In genomic region chr6:158817298-158818007, GRCh38 we compare ENCODE assay signal across 8 cellular contexts. TPM values are rescaled to one million over a fixed set of nuclear protein-coding genes. Genes with fewer than 3 reads are reported as not detected.
DNase-seq lines count a peak whose midpoint lies in the region; ATAC-seq and TF ChIP-seq lines count a peak whose summit lies in the region.

No MANE protein-coding gene starts in this region.

- peak overlapping the region; percentile 94 for H3K4me2 ChIP-seq in Karpas-422 (ENCODE audit: low read depth, low read length, poor library complexity, severe bottlenecking)

- no peaks in the 10 kb centered on the region for H3K9me2 ChIP-seq in Karpas-422 (replicated peaks; ENCODE audit: insufficient read depth, low read length)

- intact Hi-C loops in CD8-positive, alpha-beta T cell (cut with DNase I, micrococcal nuclease), result loop anchor here (1.0 to 5.0 kb wide), 5 partner anchors 28 to 1795 kb away; partner anchors contain the start of gene TAGAP (in 1 of the 2)
- intact Hi-C loops in activated B cell treated with CpG ODN at 0.5 μM for 24 hours (cut with micrococcal nuclease), result loop anchor here (1.0 to 5.0 kb wide), 12 partner anchors 8 to 290 kb away; no protein-coding TSS in a partner anchor

- H3K36me3 Mint-ChIP-seq in CD8-positive, alpha-beta T cell, result peaks cover 50% of the 10 kb centered on the region
- H3K36me3 Mint-ChIP-seq in activated B cell treated with CpG ODN at 0.5 μM for 24 hours (ENCODE audit: low read depth), result peaks cover 55% of the 10 kb centered on the region

- H3K27ac Mint-ChIP-seq in CD8-positive, alpha-beta T cell, result peak overlapping the region; percentile 97
- H3K27ac Mint-ChIP-seq in activated B cell treated with CpG ODN at 0.5 μM for 24 hours, result peak overlapping the region; percentile 97

- H3K4me1 ChIP-seq in CD8-positive, alpha-beta T cell (ENCODE audit: insufficient read depth, low read length), result peaks cover 46% of the 10 kb centered on the region
- peaks cover 56% of the 10 kb centered on the region for H3K4me1 ChIP-seq in Karpas-422 (ENCODE audit: low read length)
- peaks cover 0 to 15% of the 10 kb centered on the region in 2 donors for H3K4me1 ChIP-seq in esophagus (ENCODE audit: control insufficient read depth in 2 of 2, insufficient read depth in 2 of 2, low read length in 1 of 2)
- peaks cover 9 to 19% of the 10 kb centered on the region in 2 donors for H3K4me1 ChIP-seq in muscle layer of duodenum (ENCODE audit: control insufficient read depth in 1 of 2, insufficient read depth in 2 of 2, low read length in 2 of 2)

- no peaks in the 10 kb centered on the region for H3K27me3 ChIP-seq in CD8-positive, alpha-beta T cell (ENCODE audit: insufficient read depth, low read length)
- H3K27me3 ChIP-seq in Karpas-422 (ENCODE audit: low read length) (no peaks in the 10 kb centered on the region), esophagus (ENCODE audit: control insufficient read depth in 1 of 2, insufficient read depth in 2 of 2, low read length in 2 of 2) (no peaks in the 10 kb centered on the region), muscle layer of duodenum (ENCODE audit: low read depth, low read length) (no peaks in the 10 kb centered on the region)

- peaks cover 54% of the 10 kb centered on the region for H3K4me1 Mint-ChIP-seq in CD8-positive, alpha-beta T cell (ENCODE audit: low read depth)
- H3K4me1 Mint-ChIP-seq in activated B cell treated with CpG ODN at 0.5 μM for 24 hours, result peaks cover 63% of the 10 kb centered on the region

- peak overlapping the region; percentile 78 for H3K9ac ChIP-seq in Karpas-422 (ENCODE audit: low read length)

- peaks cover 48% of the 10 kb centered on the region for H4K20me1 ChIP-seq in Karpas-422 (ENCODE audit: insufficient read depth, low read depth, low read length)

- H3K9me3 Mint-ChIP-seq in CD8-positive, alpha-beta T cell, result no peaks in the 10 kb centered on the region
- no peaks in the 10 kb centered on the region for H3K9me3 Mint-ChIP-seq in activated B cell treated with CpG ODN at 0.5 μM for 24 hours

- ATAC-seq in CD8-positive, alpha-beta T cell, result no peak
- no peak for ATAC-seq in activated B cell treated with CpG ODN at 0.5 μM for 24 hours (ENCODE audit: low read depth)

- peak overlapping the region; percentile 98 for H3K4me3 Mint-ChIP-seq in CD8-positive, alpha-beta T cell
- peak overlapping the region; percentile 100 for H3K4me3 Mint-ChIP-seq in activated B cell treated with CpG ODN at 0.5 μM for 24 hours

- peak in 3 of 7 experiments; percentile 33 to 60 (median 34) for DNase-seq in CD8-positive, alpha-beta T cell
- DNase-seq in Karpas-422 (peak; percentile 68), activated B cell treated with CpG ODN at 0.5 μM for 24 hours (no peak), cerebellar nuclear complex (lab: John Stamatoyannopoulos, UW) (no peak), OCI-M2 (lab: John Stamatoyannopoulos, UW; ENCODE audit: unreplicated experiment) (no peak), HPDE6-E6E7 (ENCODE audit: extremely low spot score) (no peak)

- peak overlapping the region; percentile 63 for H3K4me3 ChIP-seq in CD8-positive, alpha-beta T cell (ENCODE audit: low read depth, low read length)
- H3K4me3 ChIP-seq in Karpas-422 (ENCODE audit: low read length) (peak overlapping the region; percentile 82), esophagus (ENCODE audit: low read depth in 1 of 2, low read length in 2 of 2) (peak overlapping the region; percentile 79 to 87), muscle layer of duodenum (ENCODE audit: low read depth in 1 of 2, low read length in 2 of 2) (peak overlapping the region; percentile 72 to 73)

- no peaks in the 10 kb centered on the region for H3K9me3 ChIP-seq in CD8-positive, alpha-beta T cell (ENCODE audit: low read length)
- no peaks in the 10 kb centered on the region for H3K9me3 ChIP-seq in Karpas-422 (ENCODE audit: low read length)
- no peaks in the 10 kb centered on the region for H3K9me3 ChIP-seq in esophagus (ENCODE audit: control insufficient read depth in 2 of 2, insufficient read depth in 1 of 2, low read depth in 1 of 2, low read length in 1 of 2)
- H3K9me3 ChIP-seq in muscle layer of duodenum (ENCODE audit: control insufficient read depth in 1 of 2, low read length in 2 of 2), result no peaks in the 10 kb centered on the region

- no peaks in the 10 kb centered on the region for H3K36me3 ChIP-seq in CD8-positive, alpha-beta T cell (ENCODE audit: insufficient read depth, low read length)
- H3K36me3 ChIP-seq in Karpas-422 (ENCODE audit: insufficient read depth, low read length), result peaks cover 20% of the 10 kb centered on the region; the same call in 1 of the 2 replicates
- peaks cover 0 to 7% of the 10 kb centered on the region in 2 donors for H3K36me3 ChIP-seq in esophagus (ENCODE audit: control insufficient read depth in 2 of 2, insufficient read depth in 2 of 2, low read length in 1 of 2)
- peaks cover 0 to 4% of the 10 kb centered on the region in 2 donors for H3K36me3 ChIP-seq in muscle layer of duodenum (ENCODE audit: control insufficient read depth in 1 of 2, insufficient read depth in 2 of 2, low read length in 2 of 2)

- 7 to 12% methylated on average over 20 of the region's 20 CpGs for WGBS in esophagus, 2 donors

- H2AFZ ChIP-seq in Karpas-422 (ENCODE audit: low read length), result no peak overlapping the region

- POLR2A ChIA-PET in CD8-positive, alpha-beta T cell (lab: Charles Lee), result interaction anchor here (0.8 to 1.7 kb wide), 5 partner anchors 16 to 52 kb away, joined by 3 to 8 read pairs (median 7); no protein-coding TSS in a partner anchor
- POLR2A ChIA-PET in activated B cell treated with CpG ODN at 0.5 μM for 24 hours (lab: Charles Lee), result interaction anchor here (0.6 to 4.3 kb wide), 14 partner anchors 9 to 155 kb away, joined by 3 to 113 read pairs (median 4); no protein-coding TSS in a partner anchor

- TF ChIP-seq CTCF in CD8-positive, alpha-beta T cell (IDR thresholded peaks at IDR 0.05), result no peak
- no peak for TF ChIP-seq CTCF in activated B cell treated with CpG ODN at 0.5 μM for 24 hours (IDR thresholded peaks at IDR 0.05)

- H3K27ac ChIP-seq in CD8-positive, alpha-beta T cell (ENCODE audit: low read depth, low read length), result peak overlapping the region; percentile 89
- H3K27ac ChIP-seq in Karpas-422 (ENCODE audit: low read length) (peak overlapping the region; percentile 96), esophagus (ENCODE audit: low read depth in 2 of 2, low read length in 1 of 2) (peak overlapping the region; percentile 98 to 100), muscle layer of duodenum (ENCODE audit: low read length) (peak overlapping the region; percentile 96)

- CTCF ChIA-PET in CD8-positive, alpha-beta T cell (lab: Charles Lee), result interaction anchor here (0.5 to 0.6 kb wide), 2 partner anchors 70 to 966 kb away, joined by 3 read pairs; no protein-coding TSS in a partner anchor
- CTCF ChIA-PET in activated B cell treated with CpG ODN at 0.5 μM for 24 hours (lab: Charles Lee), result interaction anchor here (0.6 to 2.0 kb wide), 5 partner anchors 9 to 141 kb away, joined by 3 to 8 read pairs (median 5); no protein-coding TSS in a partner anchor

- H3K79me2 ChIP-seq in Karpas-422 (ENCODE audit: low read length), result peaks cover 56% of the 10 kb centered on the region

- H3K27me3 Mint-ChIP-seq in CD8-positive, alpha-beta T cell (ENCODE audit: low read depth), result no peaks in the 10 kb centered on the region
- no peaks in the 10 kb centered on the region for H3K27me3 Mint-ChIP-seq in activated B cell treated with CpG ODN at 0.5 μM for 24 hours

RNA-seq across cellular contexts. Expression of gene EZR, which starts 1.7 kb away (rescaled TPM):
- 100 to 1,000 TPM; 626 to 627 TPM for total RNA-seq in CD8-positive, alpha-beta T cell
- 88.5 and 185 TPM in 2 replicates for total RNA-seq in Karpas-422 (2014; rRNA removed; shearing (Covaris generic); ENCODE audit: low replicate concordance)
- total RNA-seq in activated B cell treated with CpG ODN at 0.5 μM for 24 hours, result 488 and 489 TPM in 2 replicates
- polyA plus RNA-seq in esophagus, result 100 to 1,000 TPM; 211 to 257 TPM
